In the genomic region with DNA sequence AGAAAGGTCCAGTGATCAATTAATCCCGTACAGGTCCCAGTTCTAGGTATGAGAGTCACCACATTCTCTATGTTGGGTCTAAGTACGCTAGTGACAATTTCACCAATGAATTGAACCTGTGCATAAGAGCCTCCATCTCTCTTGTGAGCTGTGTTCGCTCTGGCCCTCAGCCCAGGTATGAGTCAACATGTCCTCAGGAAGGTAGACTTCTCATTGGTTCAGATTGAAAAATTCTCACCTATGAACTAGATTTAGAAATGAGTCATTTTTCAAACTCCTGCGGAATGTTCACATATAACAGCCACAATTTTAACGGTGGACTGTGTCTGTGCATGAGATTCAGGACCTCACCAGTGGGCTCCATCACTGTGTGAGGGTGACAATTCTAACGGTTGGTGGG, we compare ENCODE assay signal across 19 cellular contexts. TPM values are rescaled to one million over a fixed set of nuclear protein-coding genes. Genes with fewer than 3 reads are reported as not detected.
A peak's percentile ranks its signal among the peaks of the same experiment; 100 is the strongest.
DNase-seq lines count a peak whose midpoint lies in the region; ATAC-seq lines count a peak whose summit lies in the region.
"Had no signal": no experiment of that assay in that cellular context is flagged by ENCODE, and none has a peak within 500 bp of the region (broad histone marks: within the 10 kb centered on the region; RNA-seq: fewer than 3 reads in every experiment).

No MANE protein-coding gene starts in this region.

- H3K36me3 Mint-ChIP-seq in activated T-helper 17 cell treated with anti-CD3 and anti-CD28 coated beads, Interleukin-2, amount 50 U/mL, for 72 hours (ENCODE audit: low read depth): peaks cover 69% of the 10 kb centered on the region

- no peak overlapping the region for H3K27ac Mint-ChIP-seq in activated T-helper 17 cell treated with anti-CD3 and anti-CD28 coated beads, Interleukin-2, amount 50 U/mL, for 72 hours
- H3K27ac Mint-ChIP-seq: T-cell had no signal

- in situ Hi-C loops in ACHN (cut with HindIII; ENCODE audit: low pct_ligation_motif_present, low pct_unique_long_range_greater_than_20kb, low sequenced_read_pairs): no loop called here

- ATAC-seq in activated T-helper 17 cell treated with anti-CD3 and anti-CD28 coated beads, Interleukin-2, amount 50 U/mL, for 72 hours (replicated peaks): no peak
- ATAC-seq: gastroesophageal sphincter, T-cell had no signal

- H3K4me1 Mint-ChIP-seq in activated T-helper 17 cell treated with anti-CD3 and anti-CD28 coated beads, Interleukin-2, amount 50 U/mL, for 72 hours: peaks cover 12% of the 10 kb centered on the region

- peak; percentile 47 for DNase-seq in ACHN
- DNase-seq in Daoy (ENCODE audit: low read depth): peak; percentile 61
- DNase-seq in kidney glomerular epithelial cell (lab: John Stamatoyannopoulos, UW): peak; percentile 61
- no peak for DNase-seq in NCI-H226
- DNase-seq in COLO829 (ENCODE audit: low spot score): no peak
- DNase-seq in AML-193 (lab: John Stamatoyannopoulos, UW): no peak
- no peak for DNase-seq in activated CD4-positive, CD25-positive, alpha-beta regulatory T cell (lab: John Stamatoyannopoulos, UW)
- DNase-seq: activated naive CD4-positive, alpha-beta T cell treated with anti-CD3 and anti-CD28 coated beads, Interleukin-2, amount 50 U/mL, for 16 hours; central memory CD4-positive, alpha-beta T cell; GDM1; H7; NCI-H187 treated with DMSO at 0.1 percent for 48 hours; NCI-H748 treated with DMSO at 0.1 percent for 48 hours; nucleus accumbens; sigmoid colon; T-cell had no signal

- H3K4me3 Mint-ChIP-seq in activated T-helper 17 cell treated with anti-CD3 and anti-CD28 coated beads, Interleukin-2, amount 50 U/mL, for 72 hours: peak overlapping the region; percentile 40
- H3K4me3 Mint-ChIP-seq: T-cell had no signal

- no peaks in the 10 kb centered on the region for H3K27me3 Mint-ChIP-seq in activated T-helper 17 cell treated with anti-CD3 and anti-CD28 coated beads, Interleukin-2, amount 50 U/mL, for 72 hours
- H3K27me3 Mint-ChIP-seq: T-cell had no signal

- H3K9me3 Mint-ChIP-seq in activated T-helper 17 cell treated with anti-CD3 and anti-CD28 coated beads, Interleukin-2, amount 50 U/mL, for 72 hours: no peaks in the 10 kb centered on the region
- H3K9me3 Mint-ChIP-seq: T-cell had no signal

RNA-seq across cellular contexts. Expression of a gene that starts 12.7 kb away (rescaled TPM):
- total RNA-seq in Daoy (2014; rRNA removed; shearing (Covaris generic)): 8.1 and 8.7 TPM in 2 replicates
- total RNA-seq in activated T-helper 17 cell treated with anti-CD3 and anti-CD28 coated beads, Interleukin-2, amount 50 U/mL, for 72 hours: 10 to 100 TPM; 29.0 to 42.5 TPM
- total RNA-seq: HT-29 had no signal

Comparison
In these comparisons a context has a peak if more than half of its experiments do, and no peak if none do; other contexts are left out.
1. DNase-seq: peak in ACHN (single experiment), Daoy (single experiment) and kidney glomerular epithelial cell (single experiment); none in NCI-H226 (single experiment), COLO829 (single experiment), AML-193 (0 of 2) and activated CD4-positive, CD25-positive, alpha-beta regulatory T cell (0 of 4).